Comparison of ENCODE assay signal across 9 cellular contexts in genomic region chr3:185930393-185931107, GRCh38. TPM values are rescaled to one million over a fixed set of nuclear protein-coding genes. Genes with fewer than 3 reads are reported as not detected.
DNase-seq lines count a peak whose midpoint lies in the region; ATAC-seq and TF ChIP-seq lines count a peak whose summit lies in the region.
"Had no signal": no experiment of that assay in that cellular context is flagged by ENCODE, and none has a peak within 500 bp of the region (broad histone marks: within the 10 kb centered on the region; RNA-seq: fewer than 3 reads in every experiment).

No MANE protein-coding gene starts in this region.

- DNase-seq in CD4-positive, alpha-beta memory T cell = no peak
- DNase-seq in Karpas-422 (peak; percentile 40), MCF 10A (ENCODE audit: unreplicated experiment) (no peak), naive B cell (no peak), iPS-NIHi11 (ENCODE audit: low spot score) (no peak), erythroblast (lab: John Stamatoyannopoulos, UW) (no peak)
- DNase-seq in activated effector memory CD4-positive, alpha-beta T cell treated with anti-CD3 and anti-CD28 coated beads, Interleukin-2, amount 50 U/mL, for 16 hours = no peak
- DNase-seq: adrenal gland had no signal

- peak overlapping the region; percentile 45 for H3K27ac ChIP-seq in CD4-positive, alpha-beta memory T cell (ENCODE audit: low read depth, low read length)
- H3K27ac ChIP-seq in Karpas-422 (ENCODE audit: low read length) = no peak overlapping the region

- H3K9me2 ChIP-seq in Karpas-422 (replicated peaks; ENCODE audit: insufficient read depth, low read length) = no peaks in the 10 kb centered on the region

- H3K9me3 Mint-ChIP-seq in CD4-positive, alpha-beta memory T cell = peaks cover 0 to 3% (median 0%) of the 10 kb centered on the region in 8 donors
- H3K9me3 Mint-ChIP-seq in MCF 10A (ENCODE audit: unreplicated experiment) (no peaks in the 10 kb centered on the region), naive B cell (no peaks in the 10 kb centered on the region)

- peaks cover 99% of the 10 kb centered on the region for H3K79me2 ChIP-seq in Karpas-422 (ENCODE audit: low read length)

- POLR2A ChIA-PET in CD4-positive, alpha-beta memory T cell (lab: Charles Lee; ENCODE audit: partially characterized antibody) = interaction anchor here (4.0 kb wide), 1 partner anchor 13 kb away, joined by 20 read pairs; no protein-coding TSS in a partner anchor
- POLR2A ChIA-PET in MCF 10A (lab: Yijun Ruan, JAX) = interaction anchor here (0.5 to 11.9 kb wide), 11 partner anchors 12 to 853 kb away, joined by 3 to 91 read pairs (median 3); partner anchors contain the start of genes EIF4A2, IGF2BP2 and TBCCD1

- H3K27me3 ChIP-seq in CD4-positive, alpha-beta memory T cell (ENCODE audit: insufficient read depth, low read length) = no peaks in the 10 kb centered on the region
- H3K27me3 ChIP-seq in Karpas-422 (ENCODE audit: low read length) = no peaks in the 10 kb centered on the region
- H3K27me3 ChIP-seq: adrenal gland had no signal

- H3K4me1 Mint-ChIP-seq in CD4-positive, alpha-beta memory T cell = peaks cover 80 to 100% (median 91%) of the 10 kb centered on the region in 4 donors
- H3K4me1 Mint-ChIP-seq in MCF 10A (ENCODE audit: insufficient read depth, unreplicated experiment) (peaks cover 84% of the 10 kb centered on the region), naive B cell (peaks cover 84 to 98% (median 95%) of the 10 kb centered on the region in 3 donors)

- no peak for TF ChIP-seq POLR2A in erythroblast (IDR thresholded peaks at IDR 0.05; ENCODE audit: low read length)

- H3K27me3 Mint-ChIP-seq in CD4-positive, alpha-beta memory T cell = no peaks in the 10 kb centered on the region
- no peaks in the 10 kb centered on the region for H3K27me3 Mint-ChIP-seq in MCF 10A (ENCODE audit: insufficient read depth, unreplicated experiment)
- no peaks in the 10 kb centered on the region for H3K27me3 Mint-ChIP-seq in naive B cell

- peaks cover 7% of the 10 kb centered on the region for H3K36me3 ChIP-seq in CD4-positive, alpha-beta memory T cell (ENCODE audit: insufficient read depth, low read length)
- peaks cover 96% of the 10 kb centered on the region for H3K36me3 ChIP-seq in Karpas-422 (ENCODE audit: insufficient read depth, low read length)

- no peak overlapping the region for H2AFZ ChIP-seq in Karpas-422 (ENCODE audit: low read length)

- peak overlapping the region; percentile 94 for H3K4me2 ChIP-seq in Karpas-422 (ENCODE audit: low read depth, low read length, poor library complexity, severe bottlenecking)

- H3K36me3 Mint-ChIP-seq in CD4-positive, alpha-beta memory T cell = peaks cover 25 to 87% of the 10 kb centered on the region in 2 donors
- H3K36me3 Mint-ChIP-seq in MCF 10A (ENCODE audit: insufficient read depth, unreplicated experiment) = peaks cover 78% of the 10 kb centered on the region
- H3K36me3 Mint-ChIP-seq in naive B cell = peaks cover 15 to 23% of the 10 kb centered on the region in 2 donors

- H4K20me1 ChIP-seq in Karpas-422 (ENCODE audit: insufficient read depth, low read depth, low read length) = peaks cover 99% of the 10 kb centered on the region

- ATAC-seq in naive B cell (ENCODE audit: low read depth in 2 of 2) = no peak
- no peak for ATAC-seq in GM19395 (IDR thresholded peaks at IDR 0.05; ENCODE audit: unreplicated experiment)

- CTCF ChIA-PET in CD4-positive, alpha-beta memory T cell (lab: Charles Lee; ENCODE audit: partially characterized antibody) = interaction anchor here (12.4 kb wide), 1 partner anchor 12 kb away, joined by 143 read pairs; no protein-coding TSS in a partner anchor
- CTCF ChIA-PET in MCF 10A (lab: Yijun Ruan, JAX) = interaction anchor here (0.6 to 1.7 kb wide), 5 partner anchors 13 to 255 kb away, joined by 3 to 5 read pairs (median 4); no protein-coding TSS in a partner anchor

- peak overlapping the region in 5 of 7 donors; percentile 29 to 100 (median 62) for H3K27ac Mint-ChIP-seq in CD4-positive, alpha-beta memory T cell
- H3K27ac Mint-ChIP-seq in MCF 10A (ENCODE audit: low read depth, unreplicated experiment) (no peak overlapping the region), naive B cell (peak overlapping the region in 5 of 6 donors; percentile 22 to 97 (median 61))

- intact Hi-C loops in CD4-positive, alpha-beta memory T cell (cut with micrococcal nuclease) = loop anchor here (10.0 kb wide), 2 partner anchors 106 to 426 kb away; partner anchors contain the start of gene IGF2BP2
- intact Hi-C loops in MCF 10A (cut with micrococcal nuclease) = no loop called here

- no peak overlapping the region for H3K9ac ChIP-seq in Karpas-422 (ENCODE audit: low read length)

- H3K9me3 ChIP-seq in CD4-positive, alpha-beta memory T cell (ENCODE audit: control insufficient read depth in 1 of 2, low read length in 2 of 2) = no peaks in the 10 kb centered on the region
- H3K9me3 ChIP-seq in Karpas-422 (ENCODE audit: low read length) = no peaks in the 10 kb centered on the region
- H3K9me3 ChIP-seq: adrenal gland had no signal

- no TSS peak for BruUV-seq in MCF 10A (replicated peaks; lab: Mats Ljungman, UMichigan)

- H3K4me3 Mint-ChIP-seq in CD4-positive, alpha-beta memory T cell = peak overlapping the region; percentile 42 to 100 (median 94)
- H3K4me3 Mint-ChIP-seq in MCF 10A (ENCODE audit: unreplicated experiment) (peak overlapping the region; percentile 98), naive B cell (peak overlapping the region; percentile 42 to 100 (median 80))

- H3K4me1 ChIP-seq in CD4-positive, alpha-beta memory T cell (ENCODE audit: insufficient read depth, low read length) = peaks cover 99% of the 10 kb centered on the region
- peaks cover 76% of the 10 kb centered on the region for H3K4me1 ChIP-seq in Karpas-422 (ENCODE audit: low read length)

- peak overlapping the region in 1 of 2 donors; percentile 37 for H3K4me3 ChIP-seq in CD4-positive, alpha-beta memory T cell (ENCODE audit: low read length in 2 of 2)
- no peak overlapping the region for H3K4me3 ChIP-seq in Karpas-422 (ENCODE audit: low read length)

- TF ChIP-seq CTCF in MCF 10A (IDR thresholded peaks at IDR 0.05; ENCODE audit: unreplicated experiment) = no peak

RNA-seq across cellular contexts. Expression of gene TRA2B, which starts 7.3 kb away (rescaled TPM):
- 100 to 1,000 TPM; 179 to 181 TPM for total RNA-seq in CD4-positive, alpha-beta memory T cell
- polyA plus RNA-seq in CD4-positive, alpha-beta memory T cell = 100 to 1,000 TPM; 121 to 178 TPM
- total RNA-seq in Karpas-422 (2014; rRNA removed; shearing (Covaris generic); ENCODE audit: low replicate concordance) = 328 and 331 TPM in 2 replicates
- total RNA-seq in MCF 10A (2022) = 212 and 246 TPM in 2 replicates
- 100 to 1,000 TPM; 190 to 378 (median 318) TPM for polyA plus RNA-seq in naive B cell (ENCODE audit: low read depth in 6 of 6)
